ENCODE assay signal across 8 cellular contexts in genomic region chr10:89217057-89217990, GRCh38.
DNase-seq lines count a peak whose midpoint lies in the region; ATAC-seq lines count a peak whose summit lies in the region.

No MANE protein-coding gene starts in this region.

- ATAC-seq in HG03457 (IDR thresholded peaks at IDR 0.05; ENCODE audit: unreplicated experiment), result no peak

- DNase-seq in SIG-M5 treated with dmso at 0.1 percent for 504 hours (lab: John Stamatoyannopoulos, UW; ENCODE audit: unreplicated experiment) (peak; percentile 41), SIG-M5 (lab: John Stamatoyannopoulos, UW) (no peak), NCI-H345 (lab: John Stamatoyannopoulos, UW) (peak; percentile 51), middle frontal gyrus (ENCODE audit: extremely low spot score, low spot score) (peak; percentile 79)
- peak; percentile 32 to 56 for DNase-seq in activated CD4-positive, alpha-beta T cell treated with anti-CD3 and anti-CD28 coated beads, Interleukin-2, amount 50 U/mL, for 24 hours (ENCODE audit: low read depth in 1 of 2, low spot score in 1 of 2)
- peak; percentile 61 for DNase-seq in effector CD4-positive, alpha-beta T cell
- peak; percentile 24 to 58 for DNase-seq in stimulated activated CD8-positive, alpha-beta memory T cell treated with anti-CD3 and anti-CD28 coated beads, Interleukin-7, amount 100 ng/mL, for 4 hours (ENCODE audit: low read depth in 2 of 2)
